Comparison of ENCODE assay signal across 31 cellular contexts in the genomic region with DNA sequence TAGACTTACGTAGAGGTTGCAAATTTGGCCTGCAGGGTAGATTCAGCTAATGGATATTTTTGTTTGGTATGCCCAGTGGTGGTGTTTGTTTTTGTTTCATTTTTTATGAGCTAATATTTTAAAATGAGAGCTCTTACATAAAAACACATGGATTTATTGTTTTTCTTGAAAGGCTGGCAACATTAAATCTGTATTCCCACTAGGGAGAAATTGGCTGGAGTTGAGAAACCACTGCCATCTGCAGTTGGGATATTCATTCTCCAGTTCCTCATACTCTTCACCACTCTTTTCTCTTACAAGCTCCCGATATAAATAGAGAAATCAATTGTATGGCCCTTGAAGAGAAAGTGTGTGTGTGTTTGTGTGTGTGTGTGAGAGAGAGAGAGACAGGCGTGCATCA.
"Had no signal": no experiment of that assay in that cellular context is flagged by ENCODE, and none has a peak within 500 bp of the region (broad histone marks: within the 10 kb centered on the region; RNA-seq: fewer than 3 reads in every experiment).

No MANE protein-coding gene starts in this region.

- H3K27me3 Mint-ChIP-seq: activated B cell treated with CpG ODN at 0.5 μM for 24 hours; activated naive CD8-positive, alpha-beta T cell treated with anti-CD3 and anti-CD28 coated beads for 36 hours; activated naive CD8-positive, alpha-beta T cell treated with anti-CD3 and anti-CD28 coated beads, Interleukin-2, amount 50 U/mL, for 24 hours had no signal

- H3K9me3 Mint-ChIP-seq: activated B cell treated with CpG ODN at 0.5 μM for 24 hours; activated CD8-positive, alpha-beta T cell treated with anti-CD3 and anti-CD28 coated beads for 36 hours; activated naive CD4-positive, alpha-beta T cell treated with anti-CD3 and anti-CD28 coated beads for 36 hours; activated naive CD4-positive, alpha-beta T cell treated with anti-CD3 and anti-CD28 coated beads, Interleukin-2, amount 50 U/mL, for 24 hours; activated naive CD8-positive, alpha-beta T cell treated with anti-CD3 and anti-CD28 coated beads for 36 hours; activated naive CD8-positive, alpha-beta T cell treated with anti-CD3 and anti-CD28 coated beads, Interleukin-2, amount 50 U/mL, for 24 hours; activated T-cell treated with anti-CD3 and anti-CD28 coated beads, Interleukin-2, amount 50 U/mL, for 4 hours; activated T-helper 2 cell treated with anti-CD3 and anti-CD28 coated beads, Interferon-gamma antibody, Interleukin-2, Interleukin-4, amounts not matched to agents 10 μg/mL and 5 μg/mL and 100 μg/mL, durations not matched to agents 14 hours and 24 hours and 36 hours; T-helper 2 cell treated with Interferon-gamma antibody and Interleukin-4, amounts not matched to agents 5 μg/mL and 100 μg/mL, for 36 hours had no signal

- H3K4me3 Mint-ChIP-seq: activated B cell treated with CpG ODN at 0.5 μM for 24 hours; activated CD8-positive, alpha-beta T cell treated with anti-CD3 and anti-CD28 coated beads for 36 hours; activated naive CD4-positive, alpha-beta T cell treated with anti-CD3 and anti-CD28 coated beads for 36 hours; activated naive CD4-positive, alpha-beta T cell treated with anti-CD3 and anti-CD28 coated beads, Interleukin-2, amount 50 U/mL, for 24 hours; activated naive CD8-positive, alpha-beta T cell treated with anti-CD3 and anti-CD28 coated beads for 36 hours; activated naive CD8-positive, alpha-beta T cell treated with anti-CD3 and anti-CD28 coated beads, Interleukin-2, amount 50 U/mL, for 24 hours; activated T-cell treated with anti-CD3 and anti-CD28 coated beads, Interleukin-2, amount 50 U/mL, for 4 hours; T-helper 17 cell; T-helper 2 cell treated with Interferon-gamma antibody and Interleukin-4, amounts not matched to agents 5 μg/mL and 100 μg/mL, for 36 hours had no signal

- H3K27ac ChIP-seq: adrenal gland, body of pancreas, colonic mucosa, foreskin keratinocyte, gastrocnemius medialis, heart left ventricle, WERI-Rb-1 had no signal

- DNase-seq: activated B cell treated with CpG ODN at 0.5 μM for 24 hours; activated CD4-positive, alpha-beta T cell treated with anti-CD3 and anti-CD28 coated beads for 48 hours; activated CD4-positive, alpha-beta T cell treated with anti-CD3 and anti-CD28 coated beads, Interleukin-2, amount 50 U/mL, for 1 hour; activated CD4-positive, alpha-beta T cell treated with anti-CD3 and anti-CD28 coated beads, Interleukin-2, amount 50 U/mL, for 48 hours; activated CD8-positive, alpha-beta memory T cell treated with anti-CD3 and anti-CD28 coated beads for 24 hours; activated CD8-positive, alpha-beta T cell treated with anti-CD3 and anti-CD28 coated beads for 36 hours; activated effector memory CD4-positive, alpha-beta T cell treated with anti-CD3 and anti-CD28 coated beads, Interleukin-2, amount 50 U/mL, for 16 hours; activated naive CD4-positive, alpha-beta T cell treated with anti-CD3 and anti-CD28 coated beads for 36 hours; activated naive CD8-positive, alpha-beta T cell treated with anti-CD3 and anti-CD28 coated beads for 36 hours; activated naive CD8-positive, alpha-beta T cell treated with anti-CD3 and anti-CD28 coated beads, Interleukin-2, amount 50 U/mL, for 24 hours; activated T-cell treated with anti-CD3 and anti-CD28 coated beads, Interleukin-2, amount 50 U/mL, for 4 hours; adrenal gland; amygdala; aorta; body of pancreas; caudate nucleus; colonic mucosa; effector CD8-positive, alpha-beta T cell; foreskin keratinocyte; gastrocnemius medialis; glutamatergic neuron; heart left ventricle; T-helper 1 cell; T-helper 17 cell; T1000; WERI-Rb-1 had no signal

- H3K4me3 ChIP-seq: adrenal gland, body of pancreas, colonic mucosa, gastrocnemius medialis, heart left ventricle had no signal

- H3K27me3 ChIP-seq: adrenal gland, body of pancreas, colonic mucosa, foreskin keratinocyte, gastrocnemius medialis, heart left ventricle had no signal

- H3K36me3 Mint-ChIP-seq: activated naive CD4-positive, alpha-beta T cell treated with anti-CD3 and anti-CD28 coated beads, Interleukin-2, amount 50 U/mL, for 24 hours; activated naive CD8-positive, alpha-beta T cell treated with anti-CD3 and anti-CD28 coated beads for 36 hours had no signal

- H3K4me1 Mint-ChIP-seq: activated B cell treated with CpG ODN at 0.5 μM for 24 hours; activated naive CD4-positive, alpha-beta T cell treated with anti-CD3 and anti-CD28 coated beads, Interleukin-2, amount 50 U/mL, for 24 hours; activated naive CD8-positive, alpha-beta T cell treated with anti-CD3 and anti-CD28 coated beads for 36 hours; activated naive CD8-positive, alpha-beta T cell treated with anti-CD3 and anti-CD28 coated beads, Interleukin-2, amount 50 U/mL, for 24 hours; T-helper 17 cell had no signal

- H3K36me3 ChIP-seq: adrenal gland, colonic mucosa, gastrocnemius medialis, heart left ventricle, WERI-Rb-1 had no signal

- H3K4me1 ChIP-seq: adrenal gland, foreskin keratinocyte, gastrocnemius medialis had no signal

- H3K9me3 ChIP-seq: adrenal gland, body of pancreas, colonic mucosa, gastrocnemius medialis, heart left ventricle had no signal

- ATAC-seq: activated CD4-positive, CD25-positive, alpha-beta regulatory T cell treated with anti-CD3 and anti-CD28 coated beads, Interleukin-2, amount 50 U/mL, for 24 hours; activated CD8-positive, alpha-beta T cell treated with anti-CD3 and anti-CD28 coated beads for 36 hours; activated naive CD8-positive, alpha-beta T cell treated with anti-CD3 and anti-CD28 coated beads, Interleukin-2, amount 50 U/mL, for 24 hours; activated T-cell treated with anti-CD3 and anti-CD28 coated beads, Interleukin-2, amount 50 U/mL, for 4 hours; body of pancreas; esophagus mucosa; foreskin keratinocyte; gastrocnemius medialis; heart left ventricle; T-helper 17 cell had no signal

- H3K27ac Mint-ChIP-seq: activated B cell treated with CpG ODN at 0.5 μM for 24 hours; activated CD8-positive, alpha-beta T cell treated with anti-CD3 and anti-CD28 coated beads for 36 hours; activated naive CD4-positive, alpha-beta T cell treated with anti-CD3 and anti-CD28 coated beads for 36 hours; activated naive CD4-positive, alpha-beta T cell treated with anti-CD3 and anti-CD28 coated beads, Interleukin-2, amount 50 U/mL, for 24 hours; activated naive CD8-positive, alpha-beta T cell treated with anti-CD3 and anti-CD28 coated beads for 36 hours; activated naive CD8-positive, alpha-beta T cell treated with anti-CD3 and anti-CD28 coated beads, Interleukin-2, amount 50 U/mL, for 24 hours; activated T-helper 2 cell treated with anti-CD3 and anti-CD28 coated beads, Interferon-gamma antibody, Interleukin-2, Interleukin-4, amounts not matched to agents 10 μg/mL and 5 μg/mL and 100 μg/mL, durations not matched to agents 14 hours and 24 hours and 36 hours; T-helper 17 cell; T-helper 2 cell treated with Interferon-gamma antibody and Interleukin-4, amounts not matched to agents 5 μg/mL and 100 μg/mL, for 36 hours had no signal
